Comparison of ENCODE assay signal across 12 cellular contexts in genomic region chr7:41148521-41148951, GRCh38.
DNase-seq lines count a peak whose midpoint lies in the region; ATAC-seq, FAIRE-seq and TF ChIP-seq lines count a peak whose summit lies in the region.
"Had no signal": no experiment of that assay in that cellular context is flagged by ENCODE, and none has a peak within 500 bp of the region (broad histone marks: within the 10 kb centered on the region; RNA-seq: fewer than 3 reads in every experiment).

No MANE protein-coding gene starts in this region.

- no peak overlapping the region for H3K27ac ChIP-seq in Panc1 (ENCODE audit: low read length)
- no peak overlapping the region for H3K27ac ChIP-seq in endothelial cell of umbilical vein (ENCODE audit: insufficient read depth, low read depth, low read length)
- peak overlapping the region in 11 of 21 experiments; percentile 25 to 60 (median 46) for H3K27ac ChIP-seq in skin epidermis
- H3K27ac ChIP-seq: psoas muscle had no signal

- TF ChIP-seq CTCF in Panc1 (IDR thresholded peaks at IDR 0.05), result no peak
- no peak for TF ChIP-seq CTCF in endothelial cell of umbilical vein (IDR thresholded peaks at IDR 0.05; ENCODE audit: extremely low read depth in 1 of 2, insufficient read depth in 1 of 2, low read depth in 1 of 2, low read length in 2 of 2)
- TF ChIP-seq CTCF in GM10266 (IDR thresholded peaks at IDR 0.05; ENCODE audit: control insufficient read depth, insufficient read depth, low read depth, missing control alignments), result no peak
- TF ChIP-seq CTCF in CD14-positive monocyte (IDR thresholded peaks at IDR 0.05), result no peak

- no TSS peak for BruUV-seq in Panc1 (replicated peaks; lab: Mats Ljungman, UMichigan)
- BruUV-seq in endothelial cell of umbilical vein (replicated peaks; lab: Mats Ljungman, UMichigan), result no TSS peak

- H3K36me3 ChIP-seq in Panc1 (ENCODE audit: control insufficient read depth, insufficient read depth, low read length) (no peaks in the 10 kb centered on the region), endothelial cell of umbilical vein (ENCODE audit: control insufficient read depth in 2 of 2, extremely low read depth in 1 of 2, insufficient read depth in 2 of 2, low read length in 2 of 2) (no peaks in the 10 kb centered on the region)

- no peaks in the 10 kb centered on the region for H3K4me1 Mint-ChIP-seq in CD14-positive monocyte

- H3K9ac ChIP-seq in endothelial cell of umbilical vein (replicated peaks; ENCODE audit: extremely low read depth, insufficient read depth, low read length), result no peak overlapping the region

- dilution Hi-C loops in endothelial cell of umbilical vein (cut with MboI; ENCODE audit: extremely low pct_ligation_motif_present, low sequenced_read_pairs), result no loop called here

- H3K9me1 ChIP-seq in endothelial cell of umbilical vein (replicated peaks; ENCODE audit: control insufficient read depth, extremely low read depth, insufficient read depth, low read length), result no peaks in the 10 kb centered on the region

- CTCF ChIA-PET in Panc1 (lab: Charles Lee) (no interaction called here), endothelial cell of umbilical vein (lab: Charles Lee) (interaction anchor here (1.4 kb wide), 1 partner anchor 146 kb away, joined by 3 read pairs; no protein-coding TSS in a partner anchor)

- FAIRE-seq in endothelial cell of umbilical vein (lab: Jason Lieb, UNC), result no peak

- DNase-seq in GM04504 (ENCODE audit: low read depth), result peak; percentile 88
- peak; percentile 54 for DNase-seq in Panc1 (ENCODE audit: low read depth, low spot score)
- peak; percentile 35 for DNase-seq in endothelial cell of umbilical vein (ENCODE audit: low read depth, low spot score)
- no peak for DNase-seq in GM10266 (ENCODE audit: extremely low spot score)
- no peak for DNase-seq in CD14-positive monocyte (ENCODE audit: low spot score)
- no peak for DNase-seq in GM19238 (ENCODE audit: insufficient read length, low spot score)
- no peak for DNase-seq in activated effector memory CD4-positive, alpha-beta T cell treated with anti-CD3 and anti-CD28 coated beads, Interleukin-2, amount 50 U/mL, for 16 hours
- DNase-seq: left colon, NCI-H748 treated with DMSO at 0.1 percent for 48 hours, psoas muscle had no signal

- H3K27me3 Mint-ChIP-seq in CD14-positive monocyte (ENCODE audit: low read depth in 3 of 3), result no peaks in the 10 kb centered on the region

- H3K9me3 ChIP-seq in Panc1 (ENCODE audit: control insufficient read depth, insufficient read depth, low read depth, low read length) (no peaks in the 10 kb centered on the region), endothelial cell of umbilical vein (replicated peaks; ENCODE audit: control insufficient read depth, insufficient read depth, low read length) (no peaks in the 10 kb centered on the region)
- H3K9me3 ChIP-seq: psoas muscle had no signal

- H3K79me2 ChIP-seq in endothelial cell of umbilical vein (ENCODE audit: control insufficient read depth, insufficient read depth, low read length), result no peaks in the 10 kb centered on the region

- no peaks in the 10 kb centered on the region for H3K36me3 Mint-ChIP-seq in CD14-positive monocyte

- H4K20me1 ChIP-seq in endothelial cell of umbilical vein (replicated peaks; ENCODE audit: control insufficient read depth, extremely low read depth, insufficient read depth, low read length), result no peaks in the 10 kb centered on the region

- H3K27me3 ChIP-seq in Panc1 (ENCODE audit: control insufficient read depth, insufficient read depth, low read length), result no peaks in the 10 kb centered on the region
- H3K27me3 ChIP-seq in endothelial cell of umbilical vein (ENCODE audit: control insufficient read depth in 2 of 2, insufficient read depth in 2 of 2, low read length in 2 of 2), result no peaks in the 10 kb centered on the region

- no peaks in the 10 kb centered on the region for H3K4me1 ChIP-seq in Panc1 (ENCODE audit: control insufficient read depth, insufficient read depth, low read length)
- peaks cover 3% of the 10 kb centered on the region for H3K4me1 ChIP-seq in endothelial cell of umbilical vein (ENCODE audit: control insufficient read depth, extremely low read depth, insufficient read depth, low read length)
- H3K4me1 ChIP-seq: psoas muscle had no signal

- no peak overlapping the region for H3K4me3 Mint-ChIP-seq in CD14-positive monocyte
- H3K4me3 Mint-ChIP-seq: activated T-helper 1 cell treated with anti-CD3 and anti-CD28 coated beads, Interleukin-12 subunit alpha, Interleukin-12 subunit beta, Interleukin-2, Interleukin-4 antibody, amounts not matched to agents 30 ng/mL and 10 ng/mL and 1 ng/mL, durations not matched to agents 14 hours and 24 hours and 36 hours had no signal

- no peak overlapping the region for H3K4me3 ChIP-seq in Panc1 (ENCODE audit: low read depth in 2 of 2, low read length in 2 of 2)
- no peak overlapping the region for H3K4me3 ChIP-seq in endothelial cell of umbilical vein (replicated peaks in 1 of 3; ENCODE audit: insufficient read depth in 1 of 3, low read depth in 1 of 3, low read length in 3 of 3)
- no peak overlapping the region for H3K4me3 ChIP-seq in skin epidermis
- H3K4me3 ChIP-seq: psoas muscle had no signal

- H3K27ac Mint-ChIP-seq in CD14-positive monocyte, result no peak overlapping the region
- H3K27ac Mint-ChIP-seq: activated T-helper 1 cell treated with anti-CD3 and anti-CD28 coated beads, Interleukin-12 subunit alpha, Interleukin-12 subunit beta, Interleukin-2, Interleukin-4 antibody, amounts not matched to agents 30 ng/mL and 10 ng/mL and 1 ng/mL, durations not matched to agents 14 hours and 24 hours and 36 hours had no signal

- peaks cover 0 to 6% (median 3%) of the 10 kb centered on the region in 7 donors for H3K9me3 Mint-ChIP-seq in CD14-positive monocyte
- H3K9me3 Mint-ChIP-seq: activated T-helper 1 cell treated with anti-CD3 and anti-CD28 coated beads, Interleukin-12 subunit alpha, Interleukin-12 subunit beta, Interleukin-2, Interleukin-4 antibody, amounts not matched to agents 30 ng/mL and 10 ng/mL and 1 ng/mL, durations not matched to agents 14 hours and 24 hours and 36 hours had no signal

- in situ Hi-C loops in Panc1 (cut with HindIII; ENCODE audit: low pct_unique_long_range_greater_than_20kb, low sequenced_read_pairs), result no loop called here

- ATAC-seq in Panc1, result peak; percentile 92
- ATAC-seq: left colon, psoas muscle had no signal

- TF ChIP-seq POLR2A in endothelial cell of umbilical vein (IDR thresholded peaks at IDR 0.05; ENCODE audit: low read depth, low read length), result no peak

- intact Hi-C loops in Panc1 (cut with micrococcal nuclease; ENCODE audit: unreplicated experiment), result no loop called here
- intact Hi-C loops in endothelial cell of umbilical vein (cut with micrococcal nuclease), result loop anchor here (2.0 kb wide), 1 partner anchor 14 kb away; no protein-coding TSS in a partner anchor
- intact Hi-C loops in CD14-positive monocyte (cut with micrococcal nuclease), result no loop called here

- no peak overlapping the region for H2AFZ ChIP-seq in endothelial cell of umbilical vein (ENCODE audit: low read depth, low read length)

- no peak overlapping the region for H3K4me2 ChIP-seq in endothelial cell of umbilical vein (ENCODE audit: insufficient read depth, low read length)

- POLR2A ChIA-PET in Panc1 (lab: Charles Lee), result interaction anchor here (0.6 kb wide), 1 partner anchor 191 kb away, joined by 10 read pairs; no protein-coding TSS in a partner anchor
- POLR2A ChIA-PET in endothelial cell of umbilical vein (lab: Charles Lee), result no interaction called here

TF ChIP-seq in endothelial cell of umbilical vein, 7 proteins besides CTCF, POLR2A, EP300 and RAD21:
- TF ChIP-seq POLR2AphosphoS5 (IDR thresholded peaks at IDR 0.05; ENCODE audit: insufficient read depth, low read depth, low read length) (no peak), FOS (IDR thresholded peaks at IDR 0.05; ENCODE audit: borderline replicate concordance, insufficient read depth, low read length) (peak; percentile 47)

Comparison
In these comparisons a context has a peak if more than half of its experiments do, and no peak if none do; other contexts are left out.
1. DNase-seq: peak in GM04504 (single experiment), Panc1 (single experiment) and endothelial cell of umbilical vein (single experiment); none in GM10266 (single experiment), CD14-positive monocyte (single experiment), GM19238 (single experiment) and activated effector memory CD4-positive, alpha-beta T cell treated with anti-CD3 and anti-CD28 coated beads, Interleukin-2, amount 50 U/mL, for 16 hours (single experiment).
2. H3K27ac ChIP-seq: peak in skin epidermis (11 of 21); none in Panc1 (single experiment) and endothelial cell of umbilical vein (single experiment).